In the genomic region with DNA sequence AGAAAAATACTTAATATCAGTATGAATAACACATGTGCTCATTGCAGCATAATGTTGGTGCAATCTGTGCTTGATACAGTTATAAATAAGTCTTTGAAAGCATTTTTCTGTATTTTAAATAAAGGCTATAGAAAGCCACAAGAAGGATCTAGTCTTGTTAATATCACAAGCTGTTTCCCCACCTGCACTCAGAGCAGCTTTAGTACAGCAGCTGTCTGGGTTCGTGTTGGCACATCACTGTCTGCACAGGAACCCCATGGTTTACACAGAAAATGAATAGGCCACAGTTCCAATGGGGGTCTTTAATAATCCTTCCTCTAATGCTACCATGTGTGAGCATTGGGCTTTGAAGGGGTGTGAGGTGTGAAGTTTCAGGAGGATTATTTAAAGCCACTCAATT, we compare ENCODE assay signal across 28 cellular contexts.
"Had no signal": no experiment of that assay in that cellular context is flagged by ENCODE, and none has a peak within 500 bp of the region (broad histone marks: within the 10 kb centered on the region; RNA-seq: fewer than 3 reads in every experiment).

No MANE protein-coding gene starts in this region.

- H3K27me3 ChIP-seq: gastrocnemius medialis, heart left ventricle, hepatocyte, right lobe of liver, stomach, thyroid gland had no signal

- ATAC-seq: esophagus mucosa; gastrocnemius medialis; heart left ventricle; left lobe of liver; mucosa of descending colon; natural killer cell treated with Interleukin-12 subunit alpha and Interleukin-12 subunit beta and Interleukin-15 and Interleukin-18, amount 100 ng/mL, for 72 hours; right lobe of liver; stimulated activated effector memory CD8-positive, alpha-beta T cell treated with anti-CD3 and anti-CD28 coated beads, Interleukin-12 subunit alpha, Interleukin-12 subunit beta, amount 100 ng/mL, for 72 hours had no signal

- H3K4me1 ChIP-seq: gastrocnemius medialis, heart left ventricle, right lobe of liver, stomach, thyroid gland had no signal

- H3K4me2 ChIP-seq: hepatocyte had no signal

- H3K27me3 Mint-ChIP-seq: memory B cell; naive B cell; natural killer cell treated with Interleukin-12 subunit alpha and Interleukin-12 subunit beta and Interleukin-15 and Interleukin-18, amount 100 ng/mL, for 72 hours; progenitor cell of endocrine pancreas had no signal

- H3K36me3 ChIP-seq: gastrocnemius medialis, heart left ventricle, right lobe of liver, stomach, thyroid gland had no signal

- H3K27ac ChIP-seq: epithelial cell of prostate, gastrocnemius medialis, heart left ventricle, hepatocyte, parathyroid adenoma, right lobe of liver, stomach, thyroid gland had no signal

- H3K79me2 ChIP-seq: hepatocyte, parathyroid adenoma had no signal

- H3K4me3 Mint-ChIP-seq: memory B cell; mesothelial cell of epicardium; naive B cell; natural killer cell treated with Interleukin-12 subunit alpha and Interleukin-12 subunit beta and Interleukin-15 and Interleukin-18, amount 100 ng/mL, for 72 hours; neural crest cell; stimulated activated effector memory CD8-positive, alpha-beta T cell treated with anti-CD3 and anti-CD28 coated beads, Interleukin-12 subunit alpha, Interleukin-12 subunit beta, amount 100 ng/mL, for 72 hours had no signal

- H2AFZ ChIP-seq: hepatocyte, parathyroid adenoma had no signal

- H3K27ac Mint-ChIP-seq: memory B cell; mesothelial cell of epicardium; natural killer cell treated with Interleukin-12 subunit alpha and Interleukin-12 subunit beta and Interleukin-15 and Interleukin-18, amount 100 ng/mL, for 72 hours; progenitor cell of endocrine pancreas; stimulated activated effector memory CD8-positive, alpha-beta T cell treated with anti-CD3 and anti-CD28 coated beads, Interleukin-12 subunit alpha, Interleukin-12 subunit beta, amount 100 ng/mL, for 72 hours had no signal

- H3K4me1 Mint-ChIP-seq: memory B cell; naive B cell; neural crest cell; stimulated activated effector memory CD8-positive, alpha-beta T cell treated with anti-CD3 and anti-CD28 coated beads, Interleukin-12 subunit alpha, Interleukin-12 subunit beta, amount 100 ng/mL, for 72 hours had no signal

- DNase-seq: cortex of kidney; effector CD4-positive, alpha-beta T cell; foreskin fibroblast; gastrocnemius medialis; heart left ventricle; kidney; mucosa of descending colon; naive B cell; right lobe of liver; small intestine; stimulated activated CD4-positive, alpha-beta T cell treated with anti-CD3 and anti-CD28 coated beads, Interleukin-15, amount 100 ng/mL, for 24 hours; stimulated activated CD4-positive, alpha-beta T cell treated with anti-CD3 and anti-CD28 coated beads, Interleukin-2, amount 100 ng/mL, for 48 hours; stimulated activated naive CD4-positive, alpha-beta T cell treated with Interleukin-2 at 50 U/mL for 16 hours; stomach; thyroid gland; trophoblast cell had no signal

- H3K9me3 ChIP-seq: gastrocnemius medialis, heart left ventricle, mucosa of descending colon, right lobe of liver, stomach, thyroid gland had no signal

- H3K36me3 Mint-ChIP-seq: memory B cell; mesothelial cell of epicardium; naive B cell; stimulated activated effector memory CD8-positive, alpha-beta T cell treated with anti-CD3 and anti-CD28 coated beads, Interleukin-12 subunit alpha, Interleukin-12 subunit beta, amount 100 ng/mL, for 72 hours had no signal

- H3K4me3 ChIP-seq: gastrocnemius medialis, heart left ventricle, hepatocyte, lung, mucosa of descending colon, right lobe of liver, stomach, thyroid gland had no signal

- H3K9ac ChIP-seq: parathyroid adenoma had no signal
